In the genomic region with DNA sequence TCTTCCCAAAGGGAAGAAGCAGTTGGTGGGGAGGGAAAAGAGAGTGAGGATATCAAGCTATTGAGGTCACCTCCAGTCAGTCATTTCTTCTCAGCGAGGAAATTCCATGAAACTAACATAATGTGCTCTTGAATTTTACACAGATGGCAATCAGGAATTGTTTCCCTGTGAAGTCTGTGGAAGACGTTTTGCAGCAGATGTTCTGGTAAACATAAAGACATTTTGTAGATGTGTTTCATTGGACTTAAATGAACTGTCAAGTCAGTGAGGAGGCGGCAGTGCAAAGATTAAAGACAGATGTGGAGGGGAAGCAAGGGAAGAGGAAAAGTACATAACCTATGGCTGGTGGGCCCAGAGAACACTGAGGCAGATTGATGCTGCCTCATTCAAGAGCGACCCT, we compare ENCODE assay signal across 21 cellular contexts. TPM values are rescaled to one million over a fixed set of nuclear protein-coding genes. Genes with fewer than 3 reads are reported as not detected.
A peak's percentile ranks its signal among the peaks of the same experiment; 100 is the strongest.
DNase-seq lines count a peak whose midpoint lies in the region; ATAC-seq lines count a peak whose summit lies in the region.
"Had no signal": no experiment of that assay in that cellular context is flagged by ENCODE, and none has a peak within 500 bp of the region (broad histone marks: within the 10 kb centered on the region; RNA-seq: fewer than 3 reads in every experiment).

No MANE protein-coding gene starts in this region.

- H3K23ac ChIP-seq in neuronal stem cell (ENCODE audit: low read depth, low read length, poor library complexity), result no peak overlapping the region

- H2AFZ ChIP-seq in neuronal stem cell (ENCODE audit: low read length), result no peak overlapping the region

- H3K4me1 ChIP-seq in neuronal stem cell (ENCODE audit: control insufficient read depth in 2 of 2, insufficient read depth in 1 of 2, low read depth in 1 of 2, low read length in 2 of 2), result no peaks in the 10 kb centered on the region
- H3K4me1 ChIP-seq: Peyer's patch, SJCRH30 had no signal

- no peaks in the 10 kb centered on the region for H3K79me1 ChIP-seq in neuronal stem cell (ENCODE audit: low read depth, low read length)

- H2AK5ac ChIP-seq in neuronal stem cell (ENCODE audit: low read depth, low read length), result no peak overlapping the region

- H2BK15ac ChIP-seq in neuronal stem cell (ENCODE audit: low read length), result no peak overlapping the region

- no peak overlapping the region for H4K8ac ChIP-seq in neuronal stem cell (ENCODE audit: low read depth, low read length)

- no peak overlapping the region for H3K9ac ChIP-seq in neuronal stem cell (ENCODE audit: low read depth, low read length, poor library complexity)

- no peaks in the 10 kb centered on the region for H3K27me3 ChIP-seq in neuronal stem cell (ENCODE audit: control insufficient read depth in 3 of 3, insufficient read depth in 3 of 3, low read depth in 1 of 3, low read length in 3 of 3)
- H3K27me3 ChIP-seq: Peyer's patch, SJCRH30 had no signal

- H3K4me3 ChIP-seq in neuronal stem cell (ENCODE audit: low read length in 2 of 2), result no peak overlapping the region
- H3K4me3 ChIP-seq: Peyer's patch, SJCRH30 had no signal

- WGBS in neuronal stem cell (ENCODE audit: extremely low coverage in 2 of 2, insufficient read length in 2 of 2, insufficient replicate concordance in 1 of 2), 2 donors, result no CpG with 5 or more reads among the region's 4 CpGs

- no peak overlapping the region for H3K14ac ChIP-seq in neuronal stem cell (ENCODE audit: low read length)

- no peaks in the 10 kb centered on the region for H3K36me3 ChIP-seq in neuronal stem cell (replicated peaks in 1 of 2; ENCODE audit: control insufficient read depth in 2 of 2, insufficient read depth in 2 of 2, low read length in 2 of 2)
- H3K36me3 ChIP-seq: Peyer's patch, SJCRH30 had no signal

- H3K9me3 ChIP-seq in neuronal stem cell (replicated peaks in 1 of 2; ENCODE audit: control insufficient read depth in 2 of 2, insufficient read depth in 1 of 2, low read depth in 1 of 2, low read length in 2 of 2), result no peaks in the 10 kb centered on the region
- H3K9me3 ChIP-seq: Peyer's patch had no signal

- no peak overlapping the region for H3K27ac ChIP-seq in neuronal stem cell (replicated peaks; ENCODE audit: low read length)
- H3K27ac ChIP-seq: 22Rv1, C4-2B, Peyer's patch, SJCRH30 had no signal

- H4K91ac ChIP-seq in neuronal stem cell (ENCODE audit: low read depth, low read length, poor library complexity), result no peak overlapping the region

- no peak overlapping the region for H2BK120ac ChIP-seq in neuronal stem cell (ENCODE audit: low read depth, low read length)

- H2BK5ac ChIP-seq in neuronal stem cell (ENCODE audit: low read length), result no peak overlapping the region

- no peak overlapping the region for H3K4ac ChIP-seq in neuronal stem cell (ENCODE audit: low read length)

- ATAC-seq in HG03432 (IDR thresholded peaks at IDR 0.05; ENCODE audit: unreplicated experiment), result no peak
- ATAC-seq in HG02885 (IDR thresholded peaks at IDR 0.05; ENCODE audit: poor library complexity, unreplicated experiment), result no peak

- no peak overlapping the region for H3K4me2 ChIP-seq in neuronal stem cell (ENCODE audit: insufficient read depth, low read length, poor library complexity, severe bottlenecking)

- peak; percentile 52 for DNase-seq in DMS 273 (lab: John Stamatoyannopoulos, UW; ENCODE audit: unreplicated experiment)
- no peak for DNase-seq in DMS 273 treated with DMSO at 0.1 percent for 48 hours (lab: John Stamatoyannopoulos, UW)
- DNase-seq in NCI-H524 (lab: John Stamatoyannopoulos, UW), result peak; percentile 27 to 80
- peak; percentile 8 for DNase-seq in fibroblast of the conjunctiva (ENCODE audit: low read depth)
- no peak for DNase-seq in SKM-1 treated with dmso at 0.1 percent for 144 hours (lab: John Stamatoyannopoulos, UW; ENCODE audit: unreplicated experiment)
- no peak for DNase-seq in neuronal stem cell (ENCODE audit: low spot score)
- DNase-seq: ACHN, DND-41, H7, NCI-H1105, NCI-H146, NCI-H2029, NCI-H345, NCI-H526, Peyer's patch, SJCRH30 had no signal

- no peak overlapping the region for H2BK12ac ChIP-seq in neuronal stem cell (ENCODE audit: low read length)

- no peak overlapping the region for H3K18ac ChIP-seq in neuronal stem cell (ENCODE audit: low read length)

RNA-seq across cellular contexts. Expression of a gene that starts 19.9 kb away (rescaled TPM):
- polyA plus RNA-seq in neuronal stem cell (2013, experiment 1 of 2), result not detected
- polyA plus RNA-seq in neuronal stem cell (2013, experiment 2 of 2), result not detected
- polyA plus RNA-seq: IgD-negative memory B cell had no signal

RNA-seq across cellular contexts. Expression of a gene that starts 41.0 kb away (rescaled TPM):
- polyA plus RNA-seq in neuronal stem cell (2013, experiment 1 of 2), result 27.0 TPM
- polyA plus RNA-seq in neuronal stem cell (2013, experiment 2 of 2), result 27.2 TPM

Comparison
In these comparisons a context has a peak if more than half of its experiments do, and no peak if none do; other contexts are left out.
1. DNase-seq: peak in DMS 273 (single experiment), NCI-H524 (2 of 2) and fibroblast of the conjunctiva (single experiment); none in DMS 273 treated with DMSO at 0.1 percent for 48 hours (single experiment), SKM-1 treated with dmso at 0.1 percent for 144 hours (single experiment) and neuronal stem cell (single experiment).